ENCODE assay signal across 24 cellular contexts in genomic region chr12:57906821-57907220, GRCh38.
"Had no signal": no experiment of that assay in that cellular context is flagged by ENCODE, and none has a peak within 500 bp of the region (broad histone marks: within the 10 kb centered on the region; RNA-seq: fewer than 3 reads in every experiment).

No MANE protein-coding gene starts in this region.

- H3K9me3 ChIP-seq: adrenal gland, body of pancreas, breast epithelium, MG63, Peyer's patch had no signal

- H3K4me3 ChIP-seq: adrenal gland, body of pancreas, breast epithelium, MG63, Peyer's patch, SK-N-MC had no signal

- ATAC-seq: activated CD4-positive, alpha-beta T cell treated with anti-CD3 and anti-CD28 coated beads for 36 hours; activated CD8-positive, alpha-beta T cell treated with anti-CD3 and anti-CD28 coated beads, Interleukin-2, amount 10 ng/mL, durations not matched to agents 7 days and 5 days; activated naive CD4-positive, alpha-beta T cell treated with anti-CD3 and anti-CD28 coated beads, Interleukin-2, amount 50 U/mL, for 72 hours; activated T-cell treated with anti-CD3 and anti-CD28 coated beads, Interleukin-2, amount 50 U/mL, for 4 hours; body of pancreas; PC-3 had no signal

- FAIRE-seq: astrocyte had no signal

- H3K36me3 ChIP-seq: adrenal gland, breast epithelium, MG63, Peyer's patch had no signal

- H3K27ac ChIP-seq: adrenal gland, body of pancreas, breast epithelium, Peyer's patch, SK-N-MC had no signal

- H3K27me3 ChIP-seq: adrenal gland, body of pancreas, breast epithelium, MG63, Peyer's patch had no signal

- DNase-seq: activated CD4-positive, alpha-beta T cell treated with anti-CD3 and anti-CD28 coated beads for 36 hours; activated CD4-positive, alpha-beta T cell treated with anti-CD3 and anti-CD28 coated beads, Interleukin-2, amount 10 ng/mL, durations not matched to agents 7 days and 5 days; activated CD4-positive, alpha-beta T cell treated with anti-CD3 and anti-CD28 coated beads, Interleukin-2, amount 50 U/mL, for 48 hours; activated CD8-positive, alpha-beta T cell treated with anti-CD3 and anti-CD28 coated beads, Interleukin-2, amount 10 ng/mL, durations not matched to agents 7 days and 5 days; activated gamma-delta T cell treated with Interleukin-2 at 50 U/mL for 16 hours; activated naive CD4-positive, alpha-beta T cell treated with anti-CD3 and anti-CD28 coated beads for 36 hours; activated T-cell treated with anti-CD3 and anti-CD28 coated beads, Interleukin-2, amount 50 U/mL, for 4 hours; adrenal gland; body of pancreas; Karpas-422; MG63; NCI-H1048; NCI-H1105 treated with DMSO at 0.1 percent for 48 hours; NCI-H1436; NCI-H2029; NCI-H345; PC-3; Peyer's patch; RPMI8226; T1000 had no signal
